In genomic region chr14:45868863-45869262, GRCh38 we compare ENCODE assay signal across 34 cellular contexts.
DNase-seq lines count a peak whose midpoint lies in the region; ATAC-seq, FAIRE-seq and TF ChIP-seq lines count a peak whose summit lies in the region.
"Had no signal": no experiment of that assay in that cellular context is flagged by ENCODE, and none has a peak within 500 bp of the region (broad histone marks: within the 10 kb centered on the region; RNA-seq: fewer than 3 reads in every experiment).

No MANE protein-coding gene starts in this region.

- peak; percentile 32 for ATAC-seq in GM18907 (IDR thresholded peaks at IDR 0.05; ENCODE audit: unreplicated experiment)
- peak; percentile 14 for ATAC-seq in HG02678 (IDR thresholded peaks at IDR 0.05; ENCODE audit: unreplicated experiment)
- ATAC-seq in HG03280 (IDR thresholded peaks at IDR 0.05; ENCODE audit: unreplicated experiment), result peak; percentile 11
- ATAC-seq in left lung, result no peak
- ATAC-seq in esophagus mucosa, result no peak
- ATAC-seq: CD8-positive, alpha-beta T cell; effector memory CD8-positive, alpha-beta T cell; left lobe of liver; stimulated activated naive B cell treated with anti-CD40 and anti-IgM and Interleukin-4, amounts not matched to agents 10 μg/mL and 1 μg/mL and 100 μg/mL, for 72 hours had no signal

- intact Hi-C loops in left lung (cut with DNase I), result no loop called here

- H3K27ac ChIP-seq in left lung, result no peak overlapping the region
- H3K27ac ChIP-seq: GM23248, HL-60, Peyer's patch, upper lobe of left lung had no signal

- peaks cover 0 to 9% of the 10 kb centered on the region in 2 donors for H3K9me3 ChIP-seq in left lung
- H3K9me3 ChIP-seq: MG63, Peyer's patch had no signal

- no peaks in the 10 kb centered on the region for H3K27me3 ChIP-seq in bronchial epithelial cell (ENCODE audit: control insufficient read depth, insufficient read depth, low read length)
- no peaks in the 10 kb centered on the region for H3K27me3 ChIP-seq in left lung
- H3K27me3 ChIP-seq: BE2C, MG63, Peyer's patch, upper lobe of left lung had no signal

- no peak for TF ChIP-seq CTCF in bronchial epithelial cell (IDR thresholded peaks at IDR 0.05; ENCODE audit: insufficient read depth, low read length, severe bottlenecking)
- TF ChIP-seq CTCF in left lung (IDR thresholded peaks at IDR 0.05), result no peak

- peak; percentile 66 for FAIRE-seq in bronchial epithelial cell (lab: Jason Lieb, UNC)

- no peaks in the 10 kb centered on the region for H3K4me1 ChIP-seq in left lung
- H3K4me1 ChIP-seq: BE2C, Peyer's patch, upper lobe of left lung had no signal

- H3K4me3 ChIP-seq in bronchial epithelial cell (ENCODE audit: low read depth, low read length), result no peak overlapping the region
- H3K4me3 ChIP-seq in left lung, result no peak overlapping the region
- H3K4me3 ChIP-seq: GM23248, MG63, Peyer's patch, upper lobe of left lung had no signal

- no peaks in the 10 kb centered on the region for H3K36me3 ChIP-seq in bronchial epithelial cell (ENCODE audit: control insufficient read depth, insufficient read depth, low read length)
- H3K36me3 ChIP-seq in left lung, result no peaks in the 10 kb centered on the region
- H3K36me3 ChIP-seq: BE2C, MG63, Peyer's patch, upper lobe of left lung had no signal

- no peak for DNase-seq in bronchial epithelial cell (ENCODE audit: low read depth)
- no peak for DNase-seq in SW 1271 (lab: John Stamatoyannopoulos, UW)
- DNase-seq in left lung, result no peak
- no peak for DNase-seq in pons (ENCODE audit: low spot score)
- DNase-seq: activated CD4-positive, alpha-beta memory T cell treated with anti-CD3 and anti-CD28 coated beads, Interleukin-2, amount 10 ng/mL, durations not matched to agents 7 days and 5 days; activated CD8-positive, alpha-beta memory T cell treated with anti-CD3 and anti-CD28 coated beads, Interleukin-2, amount 50 U/mL, for 4 hours; activated naive CD4-positive, alpha-beta T cell treated with Interleukin-2 at 50 U/mL for 16 hours; BE2C; CD8-positive, alpha-beta T cell; central memory CD4-positive, alpha-beta T cell; cortex of kidney; DMS 273 treated with DMSO at 0.1 percent for 48 hours; effector memory CD8-positive, alpha-beta T cell; EL; glutamatergic neuron; GM23248; KBM-7; MG63; NCI-H1417; NCI-H2081; NCI-H226; NCI-H69; nephron progenitor cell; Peyer's patch; SHP77; stimulated activated naive B cell treated with anti-CD40 and anti-IgM and Interleukin-4, amounts not matched to agents 10 μg/mL and 1 μg/mL and 100 μg/mL, for 72 hours; substantia nigra; upper lobe of left lung had no signal

Comparison
In these comparisons a context has a peak if more than half of its experiments do, and no peak if none do; other contexts are left out.
1. ATAC-seq: peak in GM18907 (single experiment), HG02678 (single experiment) and HG03280 (single experiment); none in left lung (single experiment) and esophagus mucosa (single experiment).